In genomic region chr19:45862564-45863334, GRCh38 we compare ENCODE assay signal across 8 cellular contexts. TPM values are rescaled to one million over a fixed set of nuclear protein-coding genes. Genes with fewer than 3 reads are reported as not detected.
DNase-seq lines count a peak whose midpoint lies in the region; ATAC-seq and TF ChIP-seq lines count a peak whose summit lies in the region.

Gene SYMPK, minus strand, starts transcription at chr19:45863147. Its CDS starts 8,652 bp downstream, at chr19:45854495.

- no peak for TF ChIP-seq EP300 in suprapubic skin (IDR thresholded peaks at IDR 0.05)

- DNase-seq in GM04504 (ENCODE audit: low read depth) (peak; percentile 97), NCI-H1092 (lab: John Stamatoyannopoulos, UW) (peak; percentile 92), germinal center (ENCODE audit: low spot score) (peak; percentile 100), nucleus accumbens (lab: John Stamatoyannopoulos, UW) (peak; percentile 87 to 99 (median 97)), suprapubic skin (ENCODE audit: low spot score in 2 of 2) (peak; percentile 99)

- peaks cover 9% of the 10 kb centered on the region for H3K27me3 ChIP-seq in suprapubic skin

- 0% methylated on average over 45 of the region's 65 CpGs for WGBS in suprapubic skin

- peak within 1 kb of the TSS; percentile 94 for H3K27ac Mint-ChIP-seq in activated naive CD4-positive, alpha-beta T cell treated with anti-CD3 and anti-CD28 coated beads, Interleukin-2, amount 50 U/mL, for 24 hours

- H3K4me3 ChIP-seq in suprapubic skin: peak within 1 kb of the TSS; percentile 73

- peaks cover 26% of the 10 kb centered on the region for H3K4me1 ChIP-seq in suprapubic skin

- H3K27ac ChIP-seq in suprapubic skin: peak within 1 kb of the TSS; percentile 89

- no peak for TF ChIP-seq POLR2A in suprapubic skin (IDR thresholded peaks at IDR 0.05)

- H3K9me3 ChIP-seq in suprapubic skin: no peaks in the 10 kb centered on the region

- peak within 1 kb of the TSS; percentile 94 for H3K4me3 Mint-ChIP-seq in activated naive CD4-positive, alpha-beta T cell treated with anti-CD3 and anti-CD28 coated beads, Interleukin-2, amount 50 U/mL, for 24 hours

- H3K27me3 Mint-ChIP-seq in activated naive CD4-positive, alpha-beta T cell treated with anti-CD3 and anti-CD28 coated beads, Interleukin-2, amount 50 U/mL, for 24 hours: peaks cover 13% of the 10 kb centered on the region

- no peaks in the 10 kb centered on the region for H3K9me3 Mint-ChIP-seq in activated naive CD4-positive, alpha-beta T cell treated with anti-CD3 and anti-CD28 coated beads, Interleukin-2, amount 50 U/mL, for 24 hours

- no peaks in the 10 kb centered on the region for H3K36me3 ChIP-seq in suprapubic skin

- ATAC-seq in HG02571 (IDR thresholded peaks at IDR 0.05; ENCODE audit: unreplicated experiment) (peak; percentile 87), SK-N-SH treated with all-trans-retinoic acid at 6 μM for 48 hours (peak; percentile 96)

- TF ChIP-seq CTCF in suprapubic skin (IDR thresholded peaks at IDR 0.05): no peak

- peaks cover 34% of the 10 kb centered on the region for H3K4me1 Mint-ChIP-seq in activated naive CD4-positive, alpha-beta T cell treated with anti-CD3 and anti-CD28 coated beads, Interleukin-2, amount 50 U/mL, for 24 hours

- H3K36me3 Mint-ChIP-seq in activated naive CD4-positive, alpha-beta T cell treated with anti-CD3 and anti-CD28 coated beads, Interleukin-2, amount 50 U/mL, for 24 hours: peaks cover 2% of the 10 kb centered on the region

TF ChIP-seq in SK-N-SH treated with all-trans-retinoic acid at 6 μM for 48 hours, 23 proteins besides CTCF, POLR2A, EP300 and RAD21:
- TF ChIP-seq ZNF565 (CRISPR knock-in tag; conservative IDR thresholded peaks at IDR 0.05; ENCODE audit: low read depth) (no peak), GLIS3 (CRISPR knock-in tag; IDR thresholded peaks at IDR 0.05) (0 out of 2 replicates have a peak, but pooled peaks have one; percentile 9), ESRRG (CRISPR knock-in tag; IDR thresholded peaks at IDR 0.05) (no peak), ZFP3 (CRISPR knock-in tag; IDR thresholded peaks at IDR 0.05) (0 out of 2 replicates have a peak, but pooled peaks have one; percentile 51), TOX (CRISPR knock-in tag; IDR thresholded peaks at IDR 0.05; ENCODE audit: borderline replicate concordance) (no peak)

RNA-seq across cellular contexts. Expression of gene SYMPK, which starts in this region (rescaled TPM):
- 10 to 100 TPM; 32.8 to 76.3 (median 44.1) TPM for total RNA-seq in suprapubic skin

Comparison
In these comparisons a context has a peak if more than half of its experiments do, and no peak if none do; other contexts are left out.
1. Peak in every context shown above with its lines: DNase-seq, ATAC-seq, H3K4me3 ChIP-seq and H3K27ac ChIP-seq.